ENCODE assay signal across 14 cellular contexts in the genomic region with DNA sequence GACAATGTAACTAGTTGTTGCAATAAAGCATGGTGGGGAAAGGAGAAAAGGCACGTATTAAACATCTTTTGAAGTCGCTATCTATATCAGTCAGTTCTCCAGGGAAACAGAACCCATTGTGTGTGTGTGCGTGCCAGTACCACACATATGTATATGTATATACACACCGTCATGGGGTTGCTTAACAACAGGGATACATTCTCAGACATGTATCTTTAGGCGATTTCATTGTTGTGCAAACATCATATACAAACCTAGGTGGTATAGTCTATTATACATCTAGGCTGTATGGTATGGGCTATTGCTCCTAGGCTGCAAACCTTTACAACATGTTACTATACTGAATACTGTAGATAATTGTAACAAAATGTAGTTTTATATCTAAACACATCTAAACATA. TPM values are rescaled to one million over a fixed set of nuclear protein-coding genes. Genes with fewer than 3 reads are reported as not detected.
DNase-seq lines count a peak whose midpoint lies in the region; ATAC-seq and TF ChIP-seq lines count a peak whose summit lies in the region.
"Had no signal": no experiment of that assay in that cellular context is flagged by ENCODE, and none has a peak within 500 bp of the region (broad histone marks: within the 10 kb centered on the region; RNA-seq: fewer than 3 reads in every experiment).

No MANE protein-coding gene starts in this region.

- no peak for TF ChIP-seq CTCF in HL-60 (IDR thresholded peaks at IDR 0.05; ENCODE audit: insufficient read depth, low read length)

- intact Hi-C loops in activated CD4-positive, alpha-beta T cell treated with anti-CD3 and anti-CD28 coated beads, Interleukin-2, amount 10 ng/mL, durations not matched to agents 24 days and 14 days (cut with micrococcal nuclease) = loop anchor here (1.0 kb wide), 1 partner anchor 11 kb away; no protein-coding TSS in a partner anchor

- H3K4me3 Mint-ChIP-seq in activated CD4-positive, alpha-beta T cell treated with anti-CD3 and anti-CD28 coated beads, Interleukin-2, amount 10 ng/mL, durations not matched to agents 24 days and 14 days = peak overlapping the region; percentile 88
- H3K4me3 Mint-ChIP-seq in activated CD8-positive, alpha-beta T cell treated with anti-CD3 and anti-CD28 coated beads, Interleukin-2, amount 10 ng/mL, durations not matched to agents 7 days and 5 days = peak overlapping the region; percentile 94
- peak overlapping the region in 9 of 10 donors; percentile 9 to 98 (median 97) for H3K4me3 Mint-ChIP-seq in naive thymus-derived CD8-positive, alpha-beta T cell

- H3K27ac Mint-ChIP-seq in activated CD4-positive, alpha-beta T cell treated with anti-CD3 and anti-CD28 coated beads, Interleukin-2, amount 10 ng/mL, durations not matched to agents 24 days and 14 days = no peak overlapping the region
- H3K27ac Mint-ChIP-seq in activated CD8-positive, alpha-beta T cell treated with anti-CD3 and anti-CD28 coated beads, Interleukin-2, amount 10 ng/mL, durations not matched to agents 7 days and 5 days = no peak overlapping the region
- no peak overlapping the region for H3K27ac Mint-ChIP-seq in naive thymus-derived CD8-positive, alpha-beta T cell
- H3K27ac Mint-ChIP-seq: endodermal cell had no signal

- H3K27ac ChIP-seq in HL-60 (replicated peaks) = peak overlapping the region; percentile 98
- H3K27ac ChIP-seq: gastrocnemius medialis had no signal

- H3K9me3 Mint-ChIP-seq in activated CD4-positive, alpha-beta T cell treated with anti-CD3 and anti-CD28 coated beads, Interleukin-2, amount 10 ng/mL, durations not matched to agents 24 days and 14 days = no peaks in the 10 kb centered on the region
- H3K9me3 Mint-ChIP-seq in activated CD8-positive, alpha-beta T cell treated with anti-CD3 and anti-CD28 coated beads, Interleukin-2, amount 10 ng/mL, durations not matched to agents 7 days and 5 days (ENCODE audit: insufficient read depth) = no peaks in the 10 kb centered on the region
- H3K9me3 Mint-ChIP-seq in naive thymus-derived CD8-positive, alpha-beta T cell = peaks cover 0 to 2% (median 0%) of the 10 kb centered on the region in 9 donors
- H3K9me3 Mint-ChIP-seq: endodermal cell had no signal

- CTCF ChIA-PET in activated CD8-positive, alpha-beta T cell treated with anti-CD3 and anti-CD28 coated beads, Interleukin-2, amount 10 ng/mL, durations not matched to agents 7 days and 5 days (lab: Charles Lee) = interaction anchor here (1.3 to 5.4 kb wide), 4 partner anchors 11 to 184 kb away, joined by 4 to 28 read pairs (median 4); partner anchors contain the start of gene CDKN2B
- CTCF ChIA-PET in HEK293T (lab: Yijun Ruan, JAX) = interaction anchor here (1.2 kb wide), 1 partner anchor 11 kb away, joined by 6 read pairs; no protein-coding TSS in a partner anchor

- peaks cover 55% of the 10 kb centered on the region for H3K27me3 Mint-ChIP-seq in activated CD4-positive, alpha-beta T cell treated with anti-CD3 and anti-CD28 coated beads, Interleukin-2, amount 10 ng/mL, durations not matched to agents 24 days and 14 days
- H3K27me3 Mint-ChIP-seq in activated CD8-positive, alpha-beta T cell treated with anti-CD3 and anti-CD28 coated beads, Interleukin-2, amount 10 ng/mL, durations not matched to agents 7 days and 5 days (ENCODE audit: low read depth) = peaks cover 30% of the 10 kb centered on the region
- peaks cover 13 to 56% (median 18%) of the 10 kb centered on the region in 5 donors for H3K27me3 Mint-ChIP-seq in naive thymus-derived CD8-positive, alpha-beta T cell

- peak overlapping the region; percentile 68; the same call in 1 of the 2 replicates for H3K4me3 ChIP-seq in HL-60 (replicated peaks; ENCODE audit: insufficient read depth, low read length)
- H3K4me3 ChIP-seq: gastrocnemius medialis had no signal

- H3K4me1 Mint-ChIP-seq in activated CD4-positive, alpha-beta T cell treated with anti-CD3 and anti-CD28 coated beads, Interleukin-2, amount 10 ng/mL, durations not matched to agents 24 days and 14 days = peaks cover 22% of the 10 kb centered on the region
- peaks cover 24% of the 10 kb centered on the region for H3K4me1 Mint-ChIP-seq in activated CD8-positive, alpha-beta T cell treated with anti-CD3 and anti-CD28 coated beads, Interleukin-2, amount 10 ng/mL, durations not matched to agents 7 days and 5 days (ENCODE audit: low read depth)
- peaks cover 6 to 29% (median 21%) of the 10 kb centered on the region in 4 donors for H3K4me1 Mint-ChIP-seq in naive thymus-derived CD8-positive, alpha-beta T cell

- no peak for ATAC-seq in activated CD8-positive, alpha-beta T cell treated with anti-CD3 and anti-CD28 coated beads, Interleukin-2, amount 10 ng/mL, durations not matched to agents 7 days and 5 days
- ATAC-seq in naive thymus-derived CD8-positive, alpha-beta T cell = no peak
- ATAC-seq in HG02973 (IDR thresholded peaks at IDR 0.05; ENCODE audit: unreplicated experiment) = no peak
- ATAC-seq: gastrocnemius medialis had no signal

- POLR2A ChIA-PET in activated CD8-positive, alpha-beta T cell treated with anti-CD3 and anti-CD28 coated beads, Interleukin-2, amount 10 ng/mL, durations not matched to agents 7 days and 5 days (lab: Charles Lee) = no interaction called here
- POLR2A ChIA-PET in naive thymus-derived CD8-positive, alpha-beta T cell (lab: Charles Lee) = no interaction called here
- POLR2A ChIA-PET in HEK293T (lab: Yijun Ruan, JAX) = interaction anchor here (0.6 to 3.7 kb wide), 5 partner anchors 11 to 247 kb away, joined by 3 to 24 read pairs (median 3); partner anchors contain the start of gene CDKN2B

- DNase-seq in activated CD4-positive, alpha-beta T cell treated with anti-CD3 and anti-CD28 coated beads, Interleukin-2, amount 10 ng/mL, durations not matched to agents 24 days and 14 days = no peak
- DNase-seq in activated CD4-positive, alpha-beta T cell treated with anti-CD3 and anti-CD28 coated beads, Interleukin-2, amount 50 U/mL, for 48 hours = no peak
- DNase-seq in HL-60 (ENCODE audit: low read depth in 1 of 2, low spot score in 1 of 2) (no peak), HEK293T (ENCODE audit: extremely low spot score) (no peak)
- no peak for DNase-seq in activated CD8-positive, alpha-beta T cell treated with anti-CD3 and anti-CD28 coated beads, Interleukin-2, amount 10 ng/mL, durations not matched to agents 7 days and 5 days
- DNase-seq in naive thymus-derived CD8-positive, alpha-beta T cell = no peak
- no peak for DNase-seq in central memory CD4-positive, alpha-beta T cell
- DNase-seq: ACHN, aorta, DMS153, gastrocnemius medialis, RPMI8226 had no signal

- H3K27me3 ChIP-seq in HL-60 (ENCODE audit: insufficient read depth, poor library complexity, severe bottlenecking) = no peaks in the 10 kb centered on the region

- no peaks in the 10 kb centered on the region for H3K36me3 Mint-ChIP-seq in activated CD4-positive, alpha-beta T cell treated with anti-CD3 and anti-CD28 coated beads, Interleukin-2, amount 10 ng/mL, durations not matched to agents 24 days and 14 days (ENCODE audit: low read depth)
- H3K36me3 Mint-ChIP-seq in activated CD8-positive, alpha-beta T cell treated with anti-CD3 and anti-CD28 coated beads, Interleukin-2, amount 10 ng/mL, durations not matched to agents 7 days and 5 days (ENCODE audit: low read depth) = peaks cover 29% of the 10 kb centered on the region
- H3K36me3 Mint-ChIP-seq in naive thymus-derived CD8-positive, alpha-beta T cell = peaks cover 0 to 2% (median 0%) of the 10 kb centered on the region in 3 donors

TF ChIP-seq in HEK293T, 16 proteins besides CTCF, POLR2A, EP300 and RAD21 (continues in another document):
- no peak for TF ChIP-seq NFRKB (IDR thresholded peaks at IDR 0.05)
- TF ChIP-seq ARNT (IDR thresholded peaks at IDR 0.05) = no peak
- no peak for TF ChIP-seq TARDBP (IDR thresholded peaks at IDR 0.05)
- no peak for TF ChIP-seq ZNF384 (IDR thresholded peaks at IDR 0.05)
- TF ChIP-seq FOXM1 (IDR thresholded peaks at IDR 0.05; ENCODE audit: borderline replicate concordance) = no peak
- TF ChIP-seq LEF1 (IDR thresholded peaks at IDR 0.05; ENCODE audit: borderline replicate concordance) = no peak
- TF ChIP-seq SUZ12 (IDR thresholded peaks at IDR 0.05) = no peak
- no peak for TF ChIP-seq CTBP1 (IDR thresholded peaks at IDR 0.05; ENCODE audit: borderline replicate concordance)
- TF ChIP-seq PKNOX1 (IDR thresholded peaks at IDR 0.05) = no peak
- no peak for TF ChIP-seq L3MBTL2 (conservative IDR thresholded peaks at IDR 0.05)
- TF ChIP-seq BHLHE40 (IDR thresholded peaks at IDR 0.05; ENCODE audit: borderline replicate concordance) = no peak
- no peak for TF ChIP-seq ELF4 (IDR thresholded peaks at IDR 0.05)
- TF ChIP-seq SP1 (IDR thresholded peaks at IDR 0.05) = no peak

RNA-seq across cellular contexts. Expression of gene CDKN2B-AS1, which starts 2.3 kb away (rescaled TPM):
- 0.42 and 0.78 TPM in 2 replicates for total RNA-seq in activated CD4-positive, alpha-beta T cell treated with anti-CD3 and anti-CD28 coated beads, Interleukin-2, amount 10 ng/mL, durations not matched to agents 24 days and 14 days
- total RNA-seq in activated CD8-positive, alpha-beta T cell treated with anti-CD3 and anti-CD28 coated beads, Interleukin-2, amount 10 ng/mL, durations not matched to agents 7 days and 5 days = 1 to 10 TPM; 6.4 to 6.9 TPM
- total RNA-seq in naive thymus-derived CD8-positive, alpha-beta T cell = under 1 TPM in 1 of 2 experiments, not detected in 1; 0.60 TPM
- polyA plus RNA-seq in naive thymus-derived CD8-positive, alpha-beta T cell = not detected
- total RNA-seq: endodermal cell had no signal

RNA-seq across cellular contexts. Expression of gene CDKN2A, which starts 2.7 kb away (rescaled TPM):
- total RNA-seq in activated CD4-positive, alpha-beta T cell treated with anti-CD3 and anti-CD28 coated beads, Interleukin-2, amount 10 ng/mL, durations not matched to agents 24 days and 14 days = 2.5 and 3.7 TPM in 2 replicates
- 10 to 100 TPM; 32.9 to 39.7 TPM for total RNA-seq in activated CD8-positive, alpha-beta T cell treated with anti-CD3 and anti-CD28 coated beads, Interleukin-2, amount 10 ng/mL, durations not matched to agents 7 days and 5 days
- total RNA-seq in naive thymus-derived CD8-positive, alpha-beta T cell = under 1 TPM; 0.60 to 0.94 TPM
- polyA plus RNA-seq in naive thymus-derived CD8-positive, alpha-beta T cell = 1 to 10 TPM in 1 of 3 donors, under 1 TPM in 1, not detected in 1; 0.16 to 4.6 TPM

RNA-seq across cellular contexts. Expression of gene CDKN2B, which starts 12.2 kb away (rescaled TPM):
- total RNA-seq in activated CD4-positive, alpha-beta T cell treated with anti-CD3 and anti-CD28 coated beads, Interleukin-2, amount 10 ng/mL, durations not matched to agents 24 days and 14 days = 0.21 and 0.33 TPM in 2 replicates
- total RNA-seq in activated CD8-positive, alpha-beta T cell treated with anti-CD3 and anti-CD28 coated beads, Interleukin-2, amount 10 ng/mL, durations not matched to agents 7 days and 5 days = 1 to 10 TPM; 2.3 to 3.1 TPM
- not detected for total RNA-seq in naive thymus-derived CD8-positive, alpha-beta T cell
- under 1 TPM in 2 of 3 donors, not detected in 1; 0.17 to 0.31 TPM for polyA plus RNA-seq in naive thymus-derived CD8-positive, alpha-beta T cell
